10 cellular contexts compared by ENCODE assay signal in the genomic region with DNA sequence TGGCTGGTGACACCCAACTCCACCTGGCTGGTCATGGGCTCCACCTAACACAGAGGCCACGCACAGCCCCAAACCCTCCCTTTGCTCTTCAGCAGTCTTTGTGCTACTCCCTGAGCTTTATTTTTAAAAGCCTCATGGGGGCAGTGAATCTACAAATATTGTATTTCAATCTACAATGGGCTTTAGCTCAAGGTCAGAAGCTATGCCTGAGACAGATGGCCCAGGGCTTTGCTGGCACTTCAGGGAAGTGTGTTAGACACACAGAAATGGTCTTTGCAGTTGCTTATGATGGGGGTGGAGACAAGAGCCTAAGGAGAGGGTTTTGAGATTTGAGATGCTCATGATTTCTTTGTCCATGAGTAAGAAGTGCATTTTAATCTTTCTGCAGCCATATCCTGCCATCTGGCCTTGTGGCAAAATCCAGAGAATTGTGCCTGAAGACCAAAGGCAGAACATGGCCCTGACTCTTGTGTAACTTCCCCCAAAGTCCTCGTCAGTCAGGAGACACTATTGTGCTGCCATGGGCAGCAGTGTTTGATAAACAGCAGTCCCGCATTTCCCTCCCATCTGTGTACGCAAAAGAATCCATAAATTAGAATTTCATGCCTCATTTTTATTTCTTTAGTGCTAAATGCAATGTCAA.
DNase-seq lines count a peak whose midpoint lies in the region; ATAC-seq, FAIRE-seq and TF ChIP-seq lines count a peak whose summit lies in the region.
"Had no signal": no experiment of that assay in that cellular context is flagged by ENCODE, and none has a peak within 500 bp of the region (broad histone marks: within the 10 kb centered on the region; RNA-seq: fewer than 3 reads in every experiment).

No MANE protein-coding gene starts in this region.

- no peak overlapping the region for H3K56ac ChIP-seq in mesendoderm (ENCODE audit: low read length)

- H3K9me1 ChIP-seq in K562 (ENCODE audit: control insufficient read depth, insufficient read depth, low read length): no peaks in the 10 kb centered on the region

- H3K36me3 Mint-ChIP-seq in naive thymus-derived CD8-positive, alpha-beta T cell: no peaks in the 10 kb centered on the region

- H4K8ac ChIP-seq in mesendoderm (ENCODE audit: low read depth, low read length): no peak overlapping the region

- intact Hi-C loops in K562 (cut with micrococcal nuclease): no loop called here

- H2AFZ ChIP-seq in K562 (ENCODE audit: low read depth, low read length): no peak overlapping the region

- H3K9ac ChIP-seq in K562 (ENCODE audit: insufficient read depth in 1 of 2, low read depth in 2 of 2, low read length in 2 of 2) (no peak overlapping the region), mesendoderm (ENCODE audit: low read length) (no peak overlapping the region)

- no peak overlapping the region for H3K4me3 ChIP-seq in K562
- H3K4me3 ChIP-seq in mesendoderm (ENCODE audit: low read length): no peak overlapping the region
- H3K4me3 ChIP-seq: SJCRH30 had no signal

- H3K4me1 Mint-ChIP-seq in naive thymus-derived CD8-positive, alpha-beta T cell: no peaks in the 10 kb centered on the region

- peaks cover 0 to 3% of the 10 kb centered on the region in 2 experiments; a peak in 1 of 5 replicates for H3K4me1 ChIP-seq in K562 (replicated peaks in 1 of 2; ENCODE audit: control insufficient read depth in 2 of 2, insufficient read depth in 2 of 2, low read length in 2 of 2)
- no peaks in the 10 kb centered on the region for H3K4me1 ChIP-seq in mesendoderm (ENCODE audit: control insufficient read depth, low read depth, low read length)

- H4K20me1 ChIP-seq in K562 (replicated peaks; ENCODE audit: control insufficient read depth, insufficient read depth, low read length): no peaks in the 10 kb centered on the region; the same call in 1 of the 2 replicates

- no peaks in the 10 kb centered on the region for H3K9me3 ChIP-seq in K562 (replicated peaks; ENCODE audit: control insufficient read depth, insufficient read depth, low read depth, low read length)
- H3K9me3 ChIP-seq: SJCRH30 had no signal

- no peak overlapping the region for H4K5ac ChIP-seq in mesendoderm (ENCODE audit: low read length)

- TF ChIP-seq EP300 in K562 (IDR thresholded peaks at IDR 0.05; ENCODE audit: low read length): no peak

- H3K4me2 ChIP-seq in K562 (ENCODE audit: insufficient read depth, low read length) (no peak overlapping the region), mesendoderm (ENCODE audit: low read length) (no peak overlapping the region)

- H3K36me3 ChIP-seq in K562 (ENCODE audit: control insufficient read depth, insufficient read depth, low read length): no peaks in the 10 kb centered on the region
- no peaks in the 10 kb centered on the region for H3K36me3 ChIP-seq in mesendoderm (ENCODE audit: control insufficient read depth, insufficient read depth, low read length)
- H3K36me3 ChIP-seq: SJCRH30 had no signal

- ATAC-seq in K562 (peak; percentile 62), GM21576 (IDR thresholded peaks at IDR 0.05; ENCODE audit: unreplicated experiment) (no peak)
- no peak for ATAC-seq in naive thymus-derived CD8-positive, alpha-beta T cell

- H2BK15ac ChIP-seq in mesendoderm (replicated peaks; ENCODE audit: low read depth): no peak overlapping the region

- TF ChIP-seq RAD21 in K562 (CRISPR knock-in tag; conservative IDR thresholded peaks at IDR 0.05 in 1 of 2, IDR thresholded peaks at IDR 0.05 in 1 of 2): peak in 1 of 2 experiments; percentile 41; a peak in 2 of 4 replicates

- no peak overlapping the region for H3K4me3 Mint-ChIP-seq in naive thymus-derived CD8-positive, alpha-beta T cell

- peak overlapping the region in 2 of 10 donors; percentile 17 to 38 for H3K27ac Mint-ChIP-seq in naive thymus-derived CD8-positive, alpha-beta T cell

- no peak overlapping the region for H2BK5ac ChIP-seq in mesendoderm (ENCODE audit: low read length)

- peaks cover 0 to 19% (median 6%) of the 10 kb centered on the region in 5 donors for H3K27me3 Mint-ChIP-seq in naive thymus-derived CD8-positive, alpha-beta T cell

- no peaks in the 10 kb centered on the region for H3K79me1 ChIP-seq in mesendoderm (ENCODE audit: low read length)

- no peaks in the 10 kb centered on the region for H3K79me2 ChIP-seq in K562 (ENCODE audit: control insufficient read depth, insufficient read depth, low read length)
- no peaks in the 10 kb centered on the region for H3K79me2 ChIP-seq in mesendoderm (ENCODE audit: control insufficient read depth, insufficient read depth, low read length)

- H2AK5ac ChIP-seq in mesendoderm (ENCODE audit: low read length): no peak overlapping the region

- TF ChIP-seq POLR2A in K562 (conservative IDR thresholded peaks at IDR 0.05): no peak

- no peak overlapping the region for H3K4ac ChIP-seq in mesendoderm (ENCODE audit: low read depth, low read length)

- 0% methylated on average over 4 of the region's 4 CpGs for WGBS in K562 (ENCODE audit: insufficient coverage, low coverage, missing lambda C conversion rate)
- WGBS in mesendoderm (ENCODE audit: extremely low coverage, insufficient coverage, low lambda C conversion rate): no CpG with 5 or more reads among the region's 4 CpGs

- no peak overlapping the region for H3K18ac ChIP-seq in mesendoderm (ENCODE audit: low read length)

- POLR2A ChIA-PET in K562 (lab: Yijun Ruan, JAX): interaction anchor here (1.0 kb wide), 1 partner anchor 163 kb away, joined by 3 read pairs; no protein-coding TSS in a partner anchor
- POLR2A ChIA-PET in naive thymus-derived CD8-positive, alpha-beta T cell (lab: Charles Lee): no interaction called here

- no peak overlapping the region for H2BK120ac ChIP-seq in mesendoderm (ENCODE audit: low read depth, low read length)

- FAIRE-seq in D721Med (lab: Jason Lieb, UNC) (peak; percentile 79), K562 (lab: Jason Lieb, UNC) (no peak)

- no peak overlapping the region for H3K23ac ChIP-seq in mesendoderm (ENCODE audit: low read length)

- no TSS peak for BruUV-seq in K562 (replicated peaks; lab: Mats Ljungman, UMichigan)

- TF ChIP-seq CTCF in D721Med (IDR thresholded peaks at IDR 0.05; ENCODE audit: insufficient read depth, missing control alignments) (peak; percentile 29), K562 (IDR thresholded peaks at IDR 0.05 in 2 of 3, conservative IDR thresholded peaks at IDR 0.05 in 1 of 3; ENCODE audit: insufficient read depth in 2 of 3, low read depth in 1 of 3, low read length in 3 of 3) (peak; percentile 16 to 30 (median 19); a peak in 3 of 6 replicates), GM20000 (IDR thresholded peaks at IDR 0.05; ENCODE audit: extremely low read depth, missing control alignments) (no peak)

- H3K27me3 ChIP-seq in K562 (ENCODE audit: control insufficient read depth in 2 of 2, insufficient read depth in 2 of 2, low read length in 2 of 2) (peaks cover 18 to 34% of the 10 kb centered on the region in 2 experiments; a peak in 4 of 5 replicates), mesendoderm (ENCODE audit: insufficient read depth, low read length, poor library complexity) (no peaks in the 10 kb centered on the region)
- H3K27me3 ChIP-seq: SJCRH30 had no signal

- no peak overlapping the region for H3K27ac ChIP-seq in K562 (ENCODE audit: extremely low read depth, low read depth, low read length)
- H3K27ac ChIP-seq in mesendoderm (ENCODE audit: low read depth, low read length): no peak overlapping the region
- H3K27ac ChIP-seq: SJCRH30 had no signal

- DNase-seq in D721Med (ENCODE audit: insufficient read length, low spot score) (peak; percentile 53), NCI-H1694 (lab: John Stamatoyannopoulos, UW) (peak; percentile 71), K562 (ENCODE audit: extremely low read depth in 1 of 4, low spot score in 3 of 4) (no peak), mesendoderm (peak; percentile 23), GM20000 (ENCODE audit: low spot score) (no peak)
- no peak for DNase-seq in activated naive CD4-positive, alpha-beta T cell (lab: John Stamatoyannopoulos, UW)
- DNase-seq in naive thymus-derived CD8-positive, alpha-beta T cell: no peak
- DNase-seq: cortex of kidney had no signal

- H3K9me3 Mint-ChIP-seq in naive thymus-derived CD8-positive, alpha-beta T cell: no peaks in the 10 kb centered on the region

- in situ Hi-C loops in K562 (cut with MboI): no loop called here

- CTCF ChIA-PET in K562 (lab: Yijun Ruan, JAX; ENCODE audit: low intra/inter-chr PET ratio): no interaction called here

TF ChIP-seq in K562, 482 proteins besides CTCF, POLR2A, EP300 and RAD21:
- TF ChIP-seq ETS2 (tag; IDR thresholded peaks at IDR 0.05; ENCODE audit: borderline replicate concordance, poor library complexity, severe bottlenecking): no peak
- TF ChIP-seq POLR2AphosphoS2 (IDR thresholded peaks at IDR 0.05; ENCODE audit: low read length): no peak
- TF ChIP-seq HSF4 (CRISPR knock-in tag; IDR thresholded peaks at IDR 0.05; ENCODE audit: borderline replicate concordance): no peak
- no peak for TF ChIP-seq BRD9 (IDR thresholded peaks at IDR 0.05; ENCODE audit: low read depth, partially characterized antibody)
- no peak for TF ChIP-seq SMAD1 (IDR thresholded peaks at IDR 0.05; ENCODE audit: low read depth, low read length, partially characterized antibody)
- TF ChIP-seq EWSR1 (IDR thresholded peaks at IDR 0.05; ENCODE audit: borderline replicate concordance, low read depth, partially characterized antibody): no peak
- no peak for TF ChIP-seq SMAD3 (CRISPR knock-in tag; conservative IDR thresholded peaks at IDR 0.05)
- no peak for TF ChIP-seq NFXL1 (CRISPR knock-in tag; IDR thresholded peaks at IDR 0.05)
- TF ChIP-seq, protein P1, sequence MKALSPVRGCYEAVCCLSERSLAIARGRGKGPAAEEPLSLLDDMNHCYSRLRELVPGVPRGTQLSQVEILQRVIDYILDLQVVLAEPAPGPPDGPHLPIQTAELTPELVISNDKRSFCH (CRISPR knock-in tag; IDR thresholded peaks at IDR 0.05): no peak
- TF ChIP-seq, protein P1 (tag; IDR thresholded peaks at IDR 0.05): no peak

Comparison
In these comparisons a context has a peak if more than half of its experiments do, and no peak if none do; other contexts are left out.
1. DNase-seq: peak in D721Med (single experiment), NCI-H1694 (single experiment) and mesendoderm (single experiment); none in K562 (0 of 4), GM20000 (single experiment), activated naive CD4-positive, alpha-beta T cell (0 of 4) and naive thymus-derived CD8-positive, alpha-beta T cell (0 of 10).